In genomic region chr19:14089412-14089661, GRCh38 we compare ENCODE assay signal across 1 cellular context.
TF ChIP-seq lines count a peak whose summit lies in the region.

No MANE protein-coding gene starts in this region.

TF ChIP-seq in endothelial cell of umbilical vein, 7 proteins besides CTCF, POLR2A, EP300 and RAD21:
- TF ChIP-seq FOS (IDR thresholded peaks at IDR 0.05; ENCODE audit: borderline replicate concordance, insufficient read depth, low read length) (no peak), JUN (IDR thresholded peaks at IDR 0.05; ENCODE audit: borderline replicate concordance, insufficient read depth, insufficient read length, low read depth) (no peak), MYC (IDR thresholded peaks at IDR 0.05; ENCODE audit: low read depth, low read length) (no peak), POLR2AphosphoS5 (IDR thresholded peaks at IDR 0.05; ENCODE audit: insufficient read depth, low read depth, low read length) (no peak), GATA2 (IDR thresholded peaks at IDR 0.05; ENCODE audit: insufficient read depth, insufficient read length, low read depth, low read length) (no peak), EZH2 (IDR thresholded peaks at IDR 0.05; ENCODE audit: borderline replicate concordance, low read depth, low read length, severe bottlenecking) (no peak)
- TF ChIP-seq, protein P1, sequence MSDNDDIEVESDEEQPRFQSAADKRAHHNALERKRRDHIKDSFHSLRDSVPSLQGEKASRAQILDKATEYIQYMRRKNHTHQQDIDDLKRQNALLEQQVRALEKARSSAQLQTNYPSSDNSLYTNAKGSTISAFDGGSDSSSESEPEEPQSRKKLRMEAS (IDR thresholded peaks at IDR 0.05; ENCODE audit: insufficient read depth, insufficient read length), result no peak
